Comparison of ENCODE assay signal across 10 cellular contexts in genomic region chr16:22386976-22387375, GRCh38. TPM values are rescaled to one million over a fixed set of nuclear protein-coding genes. Genes with fewer than 3 reads are reported as not detected.
A peak's percentile ranks its signal among the peaks of the same experiment; 100 is the strongest.
DNase-seq lines count a peak whose midpoint lies in the region; ATAC-seq, FAIRE-seq and TF ChIP-seq lines count a peak whose summit lies in the region.
"Had no signal": no experiment of that assay in that cellular context is flagged by ENCODE, and none has a peak within 500 bp of the region (broad histone marks: within the 10 kb centered on the region; RNA-seq: fewer than 3 reads in every experiment).

No MANE protein-coding gene starts in this region.

- H3F3A ChIP-seq in SK-N-SH (replicated peaks; ENCODE audit: insufficient read depth) = peaks cover 5% of the 10 kb centered on the region

- H3K36me3 Mint-ChIP-seq in stimulated activated effector memory CD8-positive, alpha-beta T cell treated with anti-CD3 and anti-CD28 coated beads, Interleukin-12 subunit alpha, Interleukin-12 subunit beta, amount 100 ng/mL, for 72 hours = no peaks in the 10 kb centered on the region

- peak in 1 of 2 experiments; percentile 63; a peak in 2 of 4 replicates for TF ChIP-seq EP300 in SK-N-SH (IDR thresholded peaks at IDR 0.05; ENCODE audit: borderline replicate concordance in 1 of 2, low read depth in 1 of 2, low read length in 1 of 2)

- H3K9ac ChIP-seq in SK-N-SH = no peak overlapping the region

- TF ChIP-seq POLR2A in H54 (IDR thresholded peaks at IDR 0.05; ENCODE audit: low read depth, low read length) = no peak

- TF ChIP-seq CTCF in SK-N-SH (IDR thresholded peaks at IDR 0.05) (no peak), WERI-Rb-1 (IDR thresholded peaks at IDR 0.05; ENCODE audit: low read depth, low read length) (no peak)

- no peak overlapping the region for H3K4me3 Mint-ChIP-seq in stimulated activated effector memory CD8-positive, alpha-beta T cell treated with anti-CD3 and anti-CD28 coated beads, Interleukin-12 subunit alpha, Interleukin-12 subunit beta, amount 100 ng/mL, for 72 hours

- peak; percentile 50 for FAIRE-seq in H54 (lab: Jason Lieb, UNC)

- H3K4me1 Mint-ChIP-seq in stimulated activated effector memory CD8-positive, alpha-beta T cell treated with anti-CD3 and anti-CD28 coated beads, Interleukin-12 subunit alpha, Interleukin-12 subunit beta, amount 100 ng/mL, for 72 hours = no peaks in the 10 kb centered on the region

- POLR2A ChIA-PET in SK-N-SH (lab: Yijun Ruan, JAX) = no interaction called here

- H3K9me3 ChIP-seq in SK-N-SH = no peaks in the 10 kb centered on the region
- H3K9me3 ChIP-seq in WERI-Rb-1 (ENCODE audit: severe bottlenecking) = no peaks in the 10 kb centered on the region

- H3K27me3 ChIP-seq in SK-N-SH (ENCODE audit: insufficient read depth) = no peaks in the 10 kb centered on the region
- no peaks in the 10 kb centered on the region for H3K27me3 ChIP-seq in WERI-Rb-1 (ENCODE audit: insufficient read depth, low read depth, severe bottlenecking)

- 5% methylated on average over 2 of the region's 2 CpGs for WGBS in SK-N-SH (ENCODE audit: low lambda C conversion rate)

- H3K36me3 ChIP-seq in SK-N-SH (replicated peaks in 1 of 2; ENCODE audit: control insufficient read depth in 1 of 2, insufficient read depth in 2 of 2, low read length in 1 of 2) (no peaks in the 10 kb centered on the region), WERI-Rb-1 (no peaks in the 10 kb centered on the region)

- no peaks in the 10 kb centered on the region for H3K9me2 ChIP-seq in SK-N-SH

- H3K4me1 ChIP-seq in SK-N-SH (ENCODE audit: control insufficient read depth in 1 of 2, insufficient read depth in 2 of 2, low read depth in 1 of 2, low read length in 1 of 2) = no peaks in the 10 kb centered on the region

- H2AFZ ChIP-seq in SK-N-SH (ENCODE audit: low read depth) = no peak overlapping the region

- H4K20me1 ChIP-seq in SK-N-SH (ENCODE audit: insufficient read depth) = no peaks in the 10 kb centered on the region

- peak overlapping the region in 1 of 2 experiments; percentile 59; a peak in 2 of 4 replicates for H3K27ac ChIP-seq in SK-N-SH (ENCODE audit: low read depth in 2 of 2, low read length in 1 of 2)
- H3K27ac ChIP-seq in WERI-Rb-1 = no peak overlapping the region

- no peaks in the 10 kb centered on the region for H3K79me2 ChIP-seq in SK-N-SH (ENCODE audit: insufficient read depth)

- TF ChIP-seq RAD21 in SK-N-SH (IDR thresholded peaks at IDR 0.05; ENCODE audit: low read length) = no peak

- no peaks in the 10 kb centered on the region for H3K9me3 Mint-ChIP-seq in stimulated activated effector memory CD8-positive, alpha-beta T cell treated with anti-CD3 and anti-CD28 coated beads, Interleukin-12 subunit alpha, Interleukin-12 subunit beta, amount 100 ng/mL, for 72 hours

- ATAC-seq in HG02973 (IDR thresholded peaks at IDR 0.05; ENCODE audit: unreplicated experiment) = no peak
- ATAC-seq in stimulated activated effector memory CD8-positive, alpha-beta T cell treated with anti-CD3 and anti-CD28 coated beads, Interleukin-12 subunit alpha, Interleukin-12 subunit beta, amount 100 ng/mL, for 72 hours = no peak

- CTCF ChIA-PET in SK-N-SH (lab: Yijun Ruan, JAX) = no interaction called here

- H3K27ac Mint-ChIP-seq in stimulated activated effector memory CD8-positive, alpha-beta T cell treated with anti-CD3 and anti-CD28 coated beads, Interleukin-12 subunit alpha, Interleukin-12 subunit beta, amount 100 ng/mL, for 72 hours = no peak overlapping the region

- no peak overlapping the region; the same call in 1 of the 2 replicates for H3K4me2 ChIP-seq in SK-N-SH

- DNase-seq in H54 (ENCODE audit: insufficient read length, low spot score) (peak; percentile 55), SK-N-SH (no peak), foreskin melanocyte (peak; percentile 87), smooth muscle cell of the brain vasculature (ENCODE audit: low read depth, low spot score) (peak; percentile 49), D341Med (ENCODE audit: low spot score) (no peak), WERI-Rb-1 (no peak)
- no peak for DNase-seq in stimulated activated effector memory CD8-positive, alpha-beta T cell treated with anti-CD3 and anti-CD28 coated beads, Interleukin-12 subunit alpha, Interleukin-12 subunit beta, amount 100 ng/mL, for 72 hours (ENCODE audit: low spot score in 2 of 2)
- DNase-seq: caudate nucleus, NCI-H510A treated with DMSO at 0.1 percent for 48 hours had no signal

- H3K4me3 ChIP-seq in SK-N-SH (ENCODE audit: low read depth in 2 of 2, low read length in 1 of 2) (no peak overlapping the region), WERI-Rb-1 (ENCODE audit: low read depth, low read length) (no peak overlapping the region)

TF ChIP-seq in SK-N-SH, 30 proteins besides CTCF, POLR2A, EP300 and RAD21:
- 0 out of 2 replicates have a peak, but pooled peaks have one; percentile 12 for TF ChIP-seq ZBTB33 (IDR thresholded peaks at IDR 0.05; ENCODE audit: borderline replicate concordance, low read depth)
- TF ChIP-seq JUND (IDR thresholded peaks at IDR 0.05) = peak; percentile 52
- TF ChIP-seq MXI1 (IDR thresholded peaks at IDR 0.05; ENCODE audit: low read depth, low read length) = no peak
- TF ChIP-seq PBX3 (IDR thresholded peaks at IDR 0.05) = peak; percentile 49
- TF ChIP-seq POLR2AphosphoS5 (IDR thresholded peaks at IDR 0.05; ENCODE audit: low read depth, low read length) = peak; percentile 50; the same call in 1 of the 2 replicates
- peak; percentile 72 for TF ChIP-seq TCF12 (IDR thresholded peaks at IDR 0.05)
- TF ChIP-seq CHD2 (IDR thresholded peaks at IDR 0.05; ENCODE audit: low read length, partially characterized antibody) = no peak
- TF ChIP-seq YY1 (IDR thresholded peaks at IDR 0.05; ENCODE audit: low read depth) = no peak
- no peak for TF ChIP-seq SIN3A (IDR thresholded peaks at IDR 0.05; ENCODE audit: borderline replicate concordance, low read depth, low read length)
- peak; percentile 85 for TF ChIP-seq TEAD4 (IDR thresholded peaks at IDR 0.05; ENCODE audit: borderline replicate concordance, insufficient read depth)
- TF ChIP-seq ELF1 (IDR thresholded peaks at IDR 0.05) = no peak
- TF ChIP-seq NFIC (IDR thresholded peaks at IDR 0.05; ENCODE audit: borderline replicate concordance) = peak; percentile 84
- peak; percentile 97 for TF ChIP-seq RXRA (IDR thresholded peaks at IDR 0.05; ENCODE audit: borderline replicate concordance, low read depth)
- TF ChIP-seq, protein P1, sequence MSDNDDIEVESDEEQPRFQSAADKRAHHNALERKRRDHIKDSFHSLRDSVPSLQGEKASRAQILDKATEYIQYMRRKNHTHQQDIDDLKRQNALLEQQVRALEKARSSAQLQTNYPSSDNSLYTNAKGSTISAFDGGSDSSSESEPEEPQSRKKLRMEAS (IDR thresholded peaks at IDR 0.05; ENCODE audit: low read depth) = peak; percentile 64; the same call in 1 of the 2 replicates
- no peak for TF ChIP-seq SMC3 (IDR thresholded peaks at IDR 0.05; ENCODE audit: low read depth, low read length)

RNA-seq across cellular contexts. Expression of gene CDR2, which starts 12.6 kb away (rescaled TPM):
- 30.3 and 38.1 TPM in 2 replicates for polyA plus RNA-seq in SK-N-SH (2012; rRNA removed)
- polyA plus RNA-seq in SK-N-SH (2012; cell fraction: cytosol; rRNA removed) = 34.2 and 35.3 TPM in 2 replicates
- 21.2 and 28.0 TPM in 2 replicates for polyA plus RNA-seq in SK-N-SH (2012; cell fraction: nucleus; rRNA removed)

Comparison
In these comparisons a context has a peak if more than half of its experiments do, and no peak if none do; other contexts are left out.
1. DNase-seq: peak in H54 (single experiment), foreskin melanocyte (single experiment) and smooth muscle cell of the brain vasculature (single experiment); none in SK-N-SH (single experiment), D341Med (single experiment), WERI-Rb-1 (single experiment) and stimulated activated effector memory CD8-positive, alpha-beta T cell treated with anti-CD3 and anti-CD28 coated beads, Interleukin-12 subunit alpha, Interleukin-12 subunit beta, amount 100 ng/mL, for 72 hours (0 of 2).